Comparison of ENCODE assay signal across 8 cellular contexts in genomic region chr9:121288874-121289553, GRCh38. TPM values are rescaled to one million over a fixed set of nuclear protein-coding genes. Genes with fewer than 3 reads are reported as not detected.
DNase-seq lines count a peak whose midpoint lies in the region; ATAC-seq and TF ChIP-seq lines count a peak whose summit lies in the region.

No MANE protein-coding gene starts in this region.

- peaks cover 12% of the 10 kb centered on the region for H3F3A ChIP-seq in GM23338 (replicated peaks; ENCODE audit: low read depth)

- H4K20me1 ChIP-seq in GM23338 (replicated peaks; ENCODE audit: insufficient read depth), result peaks cover 9% of the 10 kb centered on the region

- peak overlapping the region; percentile 50 for H3K4me2 ChIP-seq in GM23338

- peaks cover 47% of the 10 kb centered on the region for H3K27me3 ChIP-seq in GM23338 (ENCODE audit: insufficient read depth)
- no peaks in the 10 kb centered on the region for H3K27me3 ChIP-seq in gastrocnemius medialis

- peaks cover 51% of the 10 kb centered on the region for H3K4me1 Mint-ChIP-seq in GM23338

- in situ Hi-C loops in gastrocnemius medialis (cut with MboI; ENCODE audit: low sequenced_read_pairs in 4 of 4), result loop anchor here in 1 of 4 donors (10.0 kb wide), 1 partner anchor 76 kb away; no protein-coding TSS in a partner anchor

- no peaks in the 10 kb centered on the region for H3K9me2 ChIP-seq in GM23338 (ENCODE audit: insufficient read depth)

- no peaks in the 10 kb centered on the region for H3K9me3 ChIP-seq in gastrocnemius medialis

- TF ChIP-seq CTCF in GM23338 (conservative IDR thresholded peaks at IDR 0.05; ENCODE audit: low read depth in 2 of 2), result no peak
- no peak for TF ChIP-seq CTCF in gastrocnemius medialis (IDR thresholded peaks at IDR 0.05 in 4 of 5, conservative IDR thresholded peaks at IDR 0.05 in 1 of 5)

- peak; percentile 83 for DNase-seq in GM23338 (ENCODE audit: low spot score)
- DNase-seq in amniotic epithelial cell (ENCODE audit: low read depth), result peak; percentile 86
- peak in 32 of 51 donors; percentile 19 to 89 (median 66) for DNase-seq in hypothalamus (lab: John Stamatoyannopoulos, UW)
- peak; percentile 34 to 49 for DNase-seq in gastrocnemius medialis
- no peak for DNase-seq in activated T-cell treated with anti-CD3 and anti-CD28 coated beads, Interleukin-2, amount 50 U/mL, for 1 hour
- no peak for DNase-seq in germinal center (ENCODE audit: low spot score)

- H3K36me3 ChIP-seq in GM23338 (ENCODE audit: insufficient read depth) (no peaks in the 10 kb centered on the region), gastrocnemius medialis (no peaks in the 10 kb centered on the region)

- H3K4me1 ChIP-seq in GM23338 (ENCODE audit: insufficient read depth), result peaks cover 40% of the 10 kb centered on the region
- H3K4me1 ChIP-seq in gastrocnemius medialis, result peaks cover 66 to 82% of the 10 kb centered on the region in 2 donors

- ATAC-seq in GM23338 (peak; percentile 29), gastrocnemius medialis (peak in 1 of 2 donors; percentile 13), GM21367 (IDR thresholded peaks at IDR 0.05; ENCODE audit: unreplicated experiment) (no peak), GM18873 (IDR thresholded peaks at IDR 0.05; ENCODE audit: low FRiP score, unreplicated experiment) (no peak)

- H2AFZ ChIP-seq in GM23338, result no peak overlapping the region

- H3K27me3 Mint-ChIP-seq in GM23338 (ENCODE audit: insufficient read depth, low read depth, poor library complexity), result peaks cover 43% of the 10 kb centered on the region

- H3K36me3 Mint-ChIP-seq in GM23338 (ENCODE audit: low read depth), result peaks cover 10% of the 10 kb centered on the region; the same call in 2 of the 3 replicates

- peak in 1 of 2 donors; percentile 11 for TF ChIP-seq POLR2A in gastrocnemius medialis (IDR thresholded peaks at IDR 0.05)

- H3K27ac ChIP-seq in GM23338 (ENCODE audit: low read depth) (no peak overlapping the region), gastrocnemius medialis (peak overlapping the region; percentile 91 to 98 (median 94))

- H3K9me3 Mint-ChIP-seq in GM23338, result no peaks in the 10 kb centered on the region; the same call in 2 of the 3 replicates

- peak overlapping the region; percentile 28; the same call in 2 of the 3 replicates for H3K4me3 Mint-ChIP-seq in GM23338

- peak overlapping the region; percentile 29; the same call in 1 of the 2 replicates for H3K4me3 ChIP-seq in GM23338
- H3K4me3 ChIP-seq in gastrocnemius medialis, result peak overlapping the region in 1 of 4 donors; percentile 6

- intact Hi-C loops in gastrocnemius medialis (cut with DNase I; ENCODE audit: low total_unique reads), result loop anchor here (5.0 kb wide), 1 partner anchor 448 kb away; no protein-coding TSS in a partner anchor

- H3K79me2 ChIP-seq in GM23338 (replicated peaks; ENCODE audit: insufficient read depth), result no peaks in the 10 kb centered on the region

- H3K27ac Mint-ChIP-seq in GM23338, result peak overlapping the region; percentile 49; the same call in 1 of the 2 replicates

TF ChIP-seq in GM23338, 12 proteins besides CTCF, POLR2A, EP300 and RAD21 (continues in another document):
- TF ChIP-seq STAT1 (IDR thresholded peaks at IDR 0.05; ENCODE audit: unreplicated experiment), result no peak
- TF ChIP-seq NANOG (IDR thresholded peaks at IDR 0.05; ENCODE audit: borderline replicate concordance), result no peak
- no peak for TF ChIP-seq ETS1 (IDR thresholded peaks at IDR 0.05)
- no peak for TF ChIP-seq EZH2phosphoT487 (IDR thresholded peaks at IDR 0.05; ENCODE audit: unreplicated experiment)
- TF ChIP-seq POLR2AphosphoS5 (IDR thresholded peaks at IDR 0.05; ENCODE audit: low read depth), result no peak
- TF ChIP-seq REST (IDR thresholded peaks at IDR 0.05; ENCODE audit: unreplicated experiment), result no peak
- TF ChIP-seq EZH2 (IDR thresholded peaks at IDR 0.05; ENCODE audit: low read depth, unreplicated experiment), result no peak
- no peak for TF ChIP-seq JUNB (IDR thresholded peaks at IDR 0.05; ENCODE audit: unreplicated experiment)
- no peak for TF ChIP-seq CREB1 (CRISPR knock-in tag; IDR thresholded peaks at IDR 0.05; ENCODE audit: low read depth)
- TF ChIP-seq ZNF114 (CRISPR knock-in tag; IDR thresholded peaks at IDR 0.05), result no peak
- TF ChIP-seq ZNF331 (CRISPR knock-in tag; IDR thresholded peaks at IDR 0.05; ENCODE audit: low read depth), result no peak

RNA-seq across cellular contexts. Expression of gene GSN, which starts 21.1 kb away (rescaled TPM):
- total RNA-seq in GM23338 (2014; rRNA removed; shearing (Covaris generic)), result 85.7 and 101 TPM in 2 replicates
- polyA plus RNA-seq in GM23338 (2016; fragmentation: Nextera tagmentation; extraction: Ambion mirVana), result 30.2 and 38.3 TPM in 2 replicates
- total RNA-seq in gastrocnemius medialis, result 100 to 1,000 TPM; 487 to 785 (median 662) TPM

Comparison
In these comparisons a context has a peak if more than half of its experiments do, and no peak if none do; other contexts are left out.
1. DNase-seq: peak in GM23338 (single experiment), amniotic epithelial cell (single experiment), hypothalamus (32 of 51) and gastrocnemius medialis (2 of 2); none in activated T-cell treated with anti-CD3 and anti-CD28 coated beads, Interleukin-2, amount 50 U/mL, for 1 hour (single experiment) and germinal center (single experiment).